Comparison of ENCODE assay signal across 9 cellular contexts in the genomic region with DNA sequence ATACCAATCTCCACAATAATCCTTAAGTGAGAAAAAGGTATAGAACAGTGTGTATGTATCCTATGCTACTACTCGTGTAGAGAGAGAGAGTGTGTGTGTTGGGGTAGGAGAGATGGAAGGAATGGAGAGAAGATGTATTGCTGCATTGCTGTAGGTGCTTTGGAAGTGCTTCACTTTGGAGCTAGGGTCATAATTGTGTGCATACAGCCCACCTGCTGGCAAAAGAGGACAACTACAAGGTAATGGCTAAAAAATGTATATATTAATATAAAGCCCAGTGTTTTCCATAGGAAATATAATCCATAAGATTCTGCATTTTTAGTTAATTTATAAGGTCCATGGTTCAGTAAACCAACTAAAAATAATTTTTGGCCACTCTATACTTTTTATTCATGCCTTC. TPM values are rescaled to one million over a fixed set of nuclear protein-coding genes. Genes with fewer than 3 reads are reported as not detected.
DNase-seq lines count a peak whose midpoint lies in the region; ATAC-seq and TF ChIP-seq lines count a peak whose summit lies in the region.
"Had no signal": no experiment of that assay in that cellular context is flagged by ENCODE, and none has a peak within 500 bp of the region (broad histone marks: within the 10 kb centered on the region; RNA-seq: fewer than 3 reads in every experiment).

No MANE protein-coding gene starts in this region.

- TF ChIP-seq RAD21 in liver (IDR thresholded peaks at IDR 0.05): peak; percentile 5 to 44

- ATAC-seq in HG03521 (IDR thresholded peaks at IDR 0.05; ENCODE audit: unreplicated experiment): no peak

- no peaks in the 10 kb centered on the region for H3K4me1 ChIP-seq in liver (ENCODE audit: control insufficient read depth in 4 of 4, insufficient read depth in 4 of 4, low read length in 3 of 4)
- H3K4me1 ChIP-seq: BLaER1 had no signal

- DNase-seq in DMS79 treated with DMSO at 0.1 percent for 48 hours (lab: John Stamatoyannopoulos, UW) (peak; percentile 30), DMS79 (lab: John Stamatoyannopoulos, UW) (no peak), SW480 (ENCODE audit: low spot score) (peak; percentile 28), NCI-H187 treated with DMSO at 0.1 percent for 48 hours (lab: John Stamatoyannopoulos, UW) (no peak), OCI-M2 (lab: John Stamatoyannopoulos, UW; ENCODE audit: unreplicated experiment) (no peak)

- no peaks in the 10 kb centered on the region for H3K27me3 ChIP-seq in liver (ENCODE audit: control insufficient read depth in 4 of 4, insufficient read depth in 4 of 4, low read length in 3 of 4)
- H3K27me3 ChIP-seq: BLaER1 had no signal

- TF ChIP-seq CTCF in LNCAP (IDR thresholded peaks at IDR 0.05) (peak; percentile 31; the same call in 1 of the 2 replicates), liver (IDR thresholded peaks at IDR 0.05; ENCODE audit: low read depth, low read length, missing input control) (no peak)

- H3K9ac ChIP-seq in liver (ENCODE audit: low read depth in 1 of 2, low read length in 2 of 2): no peak overlapping the region
- H3K9ac ChIP-seq: BLaER1 had no signal

- H3K9me3 ChIP-seq in liver (ENCODE audit: control insufficient read depth in 4 of 4, low read length in 3 of 4): no peaks in the 10 kb centered on the region
- H3K9me3 ChIP-seq: BLaER1 had no signal

- 76% methylated on average over 1 of the region's 1 CpG for WGBS in liver

- H3K27ac ChIP-seq in liver (ENCODE audit: low read depth in 1 of 2, low read length in 2 of 2): no peak overlapping the region
- H3K27ac ChIP-seq: BLaER1 had no signal

- H3K4me3 ChIP-seq in liver (ENCODE audit: low read depth in 1 of 3, low read length in 3 of 3): no peak overlapping the region
- H3K4me3 ChIP-seq: BLaER1 had no signal

- peaks cover 0 to 4% (median 0%) of the 10 kb centered on the region in 4 donors for H3K36me3 ChIP-seq in liver (ENCODE audit: control insufficient read depth in 4 of 4, insufficient read depth in 3 of 4, low read depth in 1 of 4, low read length in 3 of 4)

TF ChIP-seq in liver, 16 proteins besides CTCF, POLR2A, EP300 and RAD21:
- no peak for TF ChIP-seq SP1 (IDR thresholded peaks at IDR 0.05)
- TF ChIP-seq, protein P1, sequence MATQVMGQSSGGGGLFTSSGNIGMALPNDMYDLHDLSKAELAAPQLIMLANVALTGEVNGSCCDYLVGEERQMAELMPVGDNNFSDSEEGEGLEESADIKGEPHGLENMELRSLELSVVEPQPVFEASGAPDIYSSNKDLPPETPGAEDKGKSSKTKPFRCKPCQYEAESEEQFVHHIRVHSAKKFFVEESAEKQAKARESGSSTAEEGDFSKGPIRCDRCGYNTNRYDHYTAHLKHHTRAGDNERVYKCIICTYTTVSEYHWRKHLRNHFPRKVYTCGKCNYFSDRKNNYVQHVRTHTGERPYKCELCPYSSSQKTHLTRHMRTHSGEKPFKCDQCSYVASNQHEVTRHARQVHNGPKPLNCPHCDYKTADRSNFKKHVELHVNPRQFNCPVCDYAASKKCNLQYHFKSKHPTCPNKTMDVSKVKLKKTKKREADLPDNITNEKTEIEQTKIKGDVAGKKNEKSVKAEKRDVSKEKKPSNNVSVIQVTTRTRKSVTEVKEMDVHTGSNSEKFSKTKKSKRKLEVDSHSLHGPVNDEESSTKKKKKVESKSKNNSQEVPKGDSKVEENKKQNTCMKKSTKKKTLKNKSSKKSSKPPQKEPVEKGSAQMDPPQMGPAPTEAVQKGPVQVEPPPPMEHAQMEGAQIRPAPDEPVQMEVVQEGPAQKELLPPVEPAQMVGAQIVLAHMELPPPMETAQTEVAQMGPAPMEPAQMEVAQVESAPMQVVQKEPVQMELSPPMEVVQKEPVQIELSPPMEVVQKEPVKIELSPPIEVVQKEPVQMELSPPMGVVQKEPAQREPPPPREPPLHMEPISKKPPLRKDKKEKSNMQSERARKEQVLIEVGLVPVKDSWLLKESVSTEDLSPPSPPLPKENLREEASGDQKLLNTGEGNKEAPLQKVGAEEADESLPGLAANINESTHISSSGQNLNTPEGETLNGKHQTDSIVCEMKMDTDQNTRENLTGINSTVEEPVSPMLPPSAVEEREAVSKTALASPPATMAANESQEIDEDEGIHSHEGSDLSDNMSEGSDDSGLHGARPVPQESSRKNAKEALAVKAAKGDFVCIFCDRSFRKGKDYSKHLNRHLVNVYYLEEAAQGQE (IDR thresholded peaks at IDR 0.05): no peak
- TF ChIP-seq HNF4A (conservative IDR thresholded peaks at IDR 0.05): no peak
- no peak for TF ChIP-seq TAF1 (conservative IDR thresholded peaks at IDR 0.05)
- no peak for TF ChIP-seq NR2F2 (IDR thresholded peaks at IDR 0.05)
- TF ChIP-seq JUND (IDR thresholded peaks at IDR 0.05): no peak
- TF ChIP-seq GABPA (IDR thresholded peaks at IDR 0.05 in 1 of 2, conservative IDR thresholded peaks at IDR 0.05 in 1 of 2): no peak
- no peak for TF ChIP-seq ZBTB33 (IDR thresholded peaks at IDR 0.05)
- no peak for TF ChIP-seq MAX (IDR thresholded peaks at IDR 0.05)
- no peak for TF ChIP-seq FOXA1 (IDR thresholded peaks at IDR 0.05)
- no peak for TF ChIP-seq YY1 (IDR thresholded peaks at IDR 0.05)
- TF ChIP-seq HNF4G (IDR thresholded peaks at IDR 0.05): no peak
- no peak for TF ChIP-seq FOXA2 (IDR thresholded peaks at IDR 0.05)
- no peak for TF ChIP-seq RXRA (IDR thresholded peaks at IDR 0.05)
- TF ChIP-seq EGR1 (IDR thresholded peaks at IDR 0.05; ENCODE audit: low read depth in 2 of 2): no peak
- TF ChIP-seq ATF3 (IDR thresholded peaks at IDR 0.05): no peak

RNA-seq across cellular contexts. Expression of gene SERAC1, which starts 36.1 kb away (rescaled TPM):
- 1 to 10 TPM; 2.6 to 4.4 TPM for total RNA-seq in liver
- polyA plus RNA-seq in liver: 1 to 10 TPM; 2.0 to 2.1 TPM

RNA-seq across cellular contexts. Expression of gene GTF2H5, which starts 36.2 kb away (rescaled TPM):
- total RNA-seq in liver: 1 to 10 TPM; 1.5 TPM
- polyA plus RNA-seq in liver: 10 to 100 TPM in 1 of 2 donors, 1 to 10 TPM in 1; 5.4 to 17.3 TPM

Comparison
In these comparisons a context has a peak if more than half of its experiments do, and no peak if none do; other contexts are left out.
1. DNase-seq: peak in DMS79 treated with DMSO at 0.1 percent for 48 hours (single experiment) and SW480 (single experiment); none in DMS79 (single experiment), NCI-H187 treated with DMSO at 0.1 percent for 48 hours (single experiment) and OCI-M2 (single experiment).